19 cellular contexts compared by ENCODE assay signal in the genomic region with DNA sequence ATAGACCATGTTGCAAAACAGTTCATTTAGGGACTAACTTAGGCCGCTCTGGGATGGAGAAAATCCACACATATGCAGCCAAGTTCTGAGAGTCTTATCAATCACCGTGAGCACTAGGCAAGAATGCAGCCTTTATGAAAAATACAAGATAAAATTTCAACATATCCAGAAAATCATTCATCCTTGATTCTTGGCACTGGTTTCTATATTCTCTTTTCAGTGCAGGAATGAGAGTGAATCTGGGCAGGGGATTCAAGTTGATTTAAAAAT.
"Had no signal": no experiment of that assay in that cellular context is flagged by ENCODE, and none has a peak within 500 bp of the region (broad histone marks: within the 10 kb centered on the region; RNA-seq: fewer than 3 reads in every experiment).

No MANE protein-coding gene starts in this region.

- H3K9me3 ChIP-seq: colonic mucosa, heart right ventricle, ovary, tibial artery, upper lobe of left lung, uterus had no signal

- H3K27ac Mint-ChIP-seq: endodermal cell; memory B cell; naive B cell; stimulated activated memory B cell treated with anti-CD40 and anti-IgM and Interleukin-4, amounts not matched to agents 10 μg/mL and 1 μg/mL and 100 μg/mL, for 72 hours; stimulated activated naive CD8-positive, alpha-beta T cell treated with anti-CD3 and anti-CD28 coated beads, Interleukin-15, Interleukin-2, amounts not matched to agents 100 ng/mL and 50 ng/mL, for 24 hours had no signal

- H3K4me3 ChIP-seq: colonic mucosa, heart right ventricle, ovary, tibial artery, upper lobe of left lung, uterus had no signal

- DNase-seq: colonic mucosa; effector CD4-positive, alpha-beta T cell; endodermal cell; erythroblast; heart right ventricle; islet precursor cell; midbrain; naive B cell; ovary; right cardiac atrium; stimulated activated CD4-positive, alpha-beta T cell treated with anti-CD3 and anti-CD28 coated beads, Interleukin-1b, Interleukin-23, amount 100 ng/mL, for 48 hours; stimulated activated CD4-positive, alpha-beta T cell treated with anti-CD3 and anti-CD28 coated beads, Interleukin-4, amount 100 ng/mL, for 24 hours; tibial artery; upper lobe of left lung; uterus had no signal

- H3K4me3 Mint-ChIP-seq: endodermal cell; memory B cell; naive B cell; stimulated activated memory B cell treated with anti-CD40 and anti-IgM and Interleukin-4, amounts not matched to agents 10 μg/mL and 1 μg/mL and 100 μg/mL, for 72 hours; stimulated activated naive CD8-positive, alpha-beta T cell treated with anti-CD3 and anti-CD28 coated beads, Interleukin-15, Interleukin-2, amounts not matched to agents 100 ng/mL and 50 ng/mL, for 24 hours had no signal

- H3K27me3 Mint-ChIP-seq: stimulated activated memory B cell treated with anti-CD40 and anti-IgM and Interleukin-4, amounts not matched to agents 10 μg/mL and 1 μg/mL and 100 μg/mL, for 72 hours; stimulated activated naive CD8-positive, alpha-beta T cell treated with anti-CD3 and anti-CD28 coated beads, Interleukin-15, Interleukin-2, amounts not matched to agents 100 ng/mL and 50 ng/mL, for 24 hours had no signal

- H3K27me3 ChIP-seq: colonic mucosa, heart right ventricle, ovary, tibial artery, upper lobe of left lung, uterus had no signal

- H3K36me3 ChIP-seq: colonic mucosa, heart right ventricle, ovary, tibial artery, upper lobe of left lung, uterus had no signal

- H3K9me3 Mint-ChIP-seq: endodermal cell; memory B cell; stimulated activated memory B cell treated with anti-CD40 and anti-IgM and Interleukin-4, amounts not matched to agents 10 μg/mL and 1 μg/mL and 100 μg/mL, for 72 hours; stimulated activated naive CD8-positive, alpha-beta T cell treated with anti-CD3 and anti-CD28 coated beads, Interleukin-15, Interleukin-2, amounts not matched to agents 100 ng/mL and 50 ng/mL, for 24 hours had no signal

- H3K27ac ChIP-seq: colonic mucosa, heart right ventricle, ovary, tibial artery, upper lobe of left lung, uterus had no signal

- H3K4me1 Mint-ChIP-seq: endodermal cell; memory B cell; naive B cell; stimulated activated memory B cell treated with anti-CD40 and anti-IgM and Interleukin-4, amounts not matched to agents 10 μg/mL and 1 μg/mL and 100 μg/mL, for 72 hours had no signal

- H3K36me3 Mint-ChIP-seq: memory B cell; naive B cell; stimulated activated memory B cell treated with anti-CD40 and anti-IgM and Interleukin-4, amounts not matched to agents 10 μg/mL and 1 μg/mL and 100 μg/mL, for 72 hours had no signal

- H3K4me1 ChIP-seq: colonic mucosa, heart right ventricle, tibial artery, upper lobe of left lung, uterus had no signal

- ATAC-seq: heart right ventricle; left lobe of liver; right cardiac atrium; stimulated activated memory B cell treated with anti-CD40 and anti-IgM and Interleukin-4, amounts not matched to agents 10 μg/mL and 1 μg/mL and 100 μg/mL, for 72 hours had no signal
